8 cellular contexts compared by ENCODE assay signal in the genomic region with DNA sequence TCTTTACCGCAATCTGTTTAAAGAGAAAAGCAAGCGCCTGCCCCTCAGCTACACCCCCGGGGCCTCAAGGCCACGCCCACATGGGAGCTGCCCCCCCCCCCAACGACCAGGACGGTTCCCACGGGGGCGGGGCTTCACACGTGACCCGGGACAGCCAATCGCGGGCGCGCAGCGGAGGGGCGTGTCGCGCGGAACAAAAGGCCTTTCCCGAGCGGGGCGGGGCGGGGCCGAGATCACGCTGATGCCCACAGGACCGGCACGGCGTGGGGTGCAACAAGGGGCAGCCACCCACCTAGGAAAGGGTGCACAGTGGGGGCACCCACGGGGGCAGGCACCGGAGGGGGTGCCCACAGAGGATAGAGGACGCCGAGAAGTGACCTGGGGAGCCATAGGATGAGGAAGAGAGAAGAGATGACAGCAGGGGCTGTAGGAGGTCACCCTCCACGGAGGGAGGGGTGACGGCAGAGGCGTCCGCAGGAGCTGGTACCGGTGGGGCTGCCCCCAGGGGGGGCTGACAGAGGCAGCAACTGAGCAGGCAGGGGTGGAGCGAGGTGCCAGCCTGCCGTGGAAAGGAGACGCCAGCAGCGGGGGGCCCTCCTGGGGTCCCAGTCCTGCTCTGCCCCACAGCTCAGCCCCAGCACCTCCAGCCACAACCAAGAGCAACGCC. TPM values are rescaled to one million over a fixed set of nuclear protein-coding genes. Genes with fewer than 3 reads are reported as not detected.
DNase-seq lines count a peak whose midpoint lies in the region; ATAC-seq and TF ChIP-seq lines count a peak whose summit lies in the region.

No MANE protein-coding gene starts in this region.

- H3K4me1 ChIP-seq in endodermal cell (ENCODE audit: control insufficient read depth, insufficient read depth, low read length) = no peaks in the 10 kb centered on the region
- H3K4me1 ChIP-seq in mesodermal cell (ENCODE audit: control insufficient read depth, insufficient read depth, low read length, poor library complexity, severe bottlenecking) = peaks cover 4% of the 10 kb centered on the region

- H3K27ac Mint-ChIP-seq in endodermal cell = peak overlapping the region; percentile 68

- H3K27me3 ChIP-seq in BJ (ENCODE audit: control insufficient read depth, insufficient read depth, low read length) (no peaks in the 10 kb centered on the region), endodermal cell (ENCODE audit: control insufficient read depth, insufficient read depth, low read length, poor library complexity, severe bottlenecking) (no peaks in the 10 kb centered on the region)

- H3K4me3 ChIP-seq in BJ (ENCODE audit: low read depth, low read length) = peak overlapping the region; percentile 43
- H3K4me3 ChIP-seq in endodermal cell (ENCODE audit: low read length) = peak overlapping the region; percentile 81
- H3K4me3 ChIP-seq in mesodermal cell (ENCODE audit: extremely low read depth, insufficient read depth, low read length, poor library complexity, severe bottlenecking) = peak overlapping the region; percentile 53

- H3K9ac ChIP-seq in endodermal cell (ENCODE audit: extremely low read depth, low read length, poor library complexity, severe bottlenecking) = peak overlapping the region; percentile 30

- no peaks in the 10 kb centered on the region for H3K27me3 Mint-ChIP-seq in endodermal cell (ENCODE audit: insufficient read depth)

- peaks cover 16% of the 10 kb centered on the region for H3K36me3 Mint-ChIP-seq in endodermal cell (ENCODE audit: low read depth)

- peak; percentile 82 for ATAC-seq in GM19372 (IDR thresholded peaks at IDR 0.05; ENCODE audit: low read depth, unreplicated experiment)

- no peaks in the 10 kb centered on the region for H3K4me1 Mint-ChIP-seq in endodermal cell

- H3K36me3 ChIP-seq in BJ (ENCODE audit: control insufficient read depth, insufficient read depth, low read length) (peaks cover 13% of the 10 kb centered on the region), endodermal cell (ENCODE audit: control insufficient read depth, insufficient read depth, low read length) (peaks cover 5% of the 10 kb centered on the region), mesodermal cell (ENCODE audit: control insufficient read depth, insufficient read depth, low read length) (peaks cover 18% of the 10 kb centered on the region)

- peak overlapping the region; percentile 61 for H3K4me3 Mint-ChIP-seq in endodermal cell

- H3K9me3 Mint-ChIP-seq in endodermal cell = no peaks in the 10 kb centered on the region

- no peak for TF ChIP-seq CTCF in BJ (IDR thresholded peaks at IDR 0.05; ENCODE audit: insufficient read depth, low read depth, low read length)
- no peak for TF ChIP-seq CTCF in endodermal cell (conservative IDR thresholded peaks at IDR 0.05)

- POLR2A ChIA-PET in BJ (lab: Charles Lee) = no interaction called here

- WGBS in endodermal cell (ENCODE audit: insufficient coverage in 1 of 2, insufficient read length in 1 of 2), 2 experiments = 1 to 4% methylated on average over 22 to 41 of the region's 42 CpGs
- WGBS in mesodermal cell (ENCODE audit: insufficient coverage in 2 of 2), 2 experiments = 1 to 3% methylated on average over 29 to 31 of the region's 42 CpGs

- peak overlapping the region; percentile 91 for H3K27ac ChIP-seq in endodermal cell (ENCODE audit: low read depth, low read length)
- peak overlapping the region; percentile 59 for H3K27ac ChIP-seq in mesodermal cell (ENCODE audit: low read depth, low read length, severe bottlenecking)

- CTCF ChIA-PET in BJ (lab: Yijun Ruan, JAX) = interaction anchor here (0.6 to 1.8 kb wide), 3 partner anchors 19 to 45 kb away, joined by 3 to 6 read pairs (median 3); no protein-coding TSS in a partner anchor

- DNase-seq in BJ (ENCODE audit: low read depth) (peak; percentile 23), HPDE6-E6E7 (ENCODE audit: extremely low spot score) (peak; percentile 78), NOMO-1 (lab: John Stamatoyannopoulos, UW; ENCODE audit: unreplicated experiment in 2 of 2) (peak; percentile 77 to 88), endodermal cell (peak; percentile 96)
- DNase-seq in activated CD8-positive, alpha-beta memory T cell treated with anti-CD3 and anti-CD28 coated beads, Interleukin-2, amount 50 U/mL, for 24 hours (ENCODE audit: extremely low read depth) = peak; percentile 87
- DNase-seq in stimulated activated CD8-positive, alpha-beta memory T cell treated with anti-CD3 and anti-CD28 coated beads, Interleukin-12 subunit alpha, Interleukin-12 subunit beta, amount 100 ng/mL, for 4 hours (ENCODE audit: low read depth) = peak; percentile 91

- H3K9me3 ChIP-seq in endodermal cell (ENCODE audit: control insufficient read depth, low read length) = no peaks in the 10 kb centered on the region
- no peaks in the 10 kb centered on the region for H3K9me3 ChIP-seq in mesodermal cell (ENCODE audit: control insufficient read depth, low read length)

RNA-seq across cellular contexts. Expression of gene UNKL, which starts 6.2 kb away (rescaled TPM):
- 7.9 and 15.4 TPM in 2 replicates for polyA plus RNA-seq in BJ (2011; rRNA removed)
- polyA minus RNA-seq in BJ (2011; rRNA and poly(A)+ RNA removed) = 3.5 and 8.9 TPM in 2 replicates
- total RNA-seq in endodermal cell = 10 to 100 TPM; 46.4 to 48.3 TPM
- polyA plus RNA-seq in endodermal cell (2013, experiment 1 of 2) = 17.5 TPM
- 19.7 TPM for polyA plus RNA-seq in endodermal cell (2013, experiment 2 of 2)
- 14.2 TPM for polyA plus RNA-seq in mesodermal cell (2013, experiment 1 of 2)
- 13.9 TPM for polyA plus RNA-seq in mesodermal cell (2013, experiment 2 of 2)

RNA-seq across cellular contexts. Expression of gene UQCC4, which starts 12.2 kb away (rescaled TPM):
- 13.3 and 19.3 TPM in 2 replicates for polyA plus RNA-seq in BJ (2011; rRNA removed)
- 3.6 and 9.1 TPM in 2 replicates for polyA minus RNA-seq in BJ (2011; rRNA and poly(A)+ RNA removed)
- 10 to 100 TPM in 1 of 2 donors, 1 to 10 TPM in 1; 9.2 to 10.9 TPM for total RNA-seq in endodermal cell
- 17.1 TPM for polyA plus RNA-seq in endodermal cell (2013, experiment 1 of 2)
- polyA plus RNA-seq in endodermal cell (2013, experiment 2 of 2) = 13.9 TPM
- polyA plus RNA-seq in mesodermal cell (2013, experiment 1 of 2) = 13.8 TPM
- 11.5 TPM for polyA plus RNA-seq in mesodermal cell (2013, experiment 2 of 2)

RNA-seq across cellular contexts. Expression of gene PERCC1, which starts 22.6 kb away (rescaled TPM):
- not detected in 2 replicates for polyA plus RNA-seq in BJ (2011; rRNA removed)
- polyA minus RNA-seq in BJ (2011; rRNA and poly(A)+ RNA removed) = not detected in 2 replicates
- total RNA-seq in endodermal cell = under 1 TPM; 0.51 to 0.79 TPM
- polyA plus RNA-seq in endodermal cell (2013, experiment 1 of 2) = not detected
- polyA plus RNA-seq in endodermal cell (2013, experiment 2 of 2) = not detected
- not detected for polyA plus RNA-seq in mesodermal cell (2013, experiment 1 of 2)
- not detected for polyA plus RNA-seq in mesodermal cell (2013, experiment 2 of 2)

RNA-seq across cellular contexts. Expression of gene CCDC154, which starts 36.1 kb away (rescaled TPM):
- 0.04 and 0.23 TPM in 2 replicates for polyA plus RNA-seq in BJ (2011; rRNA removed)
- not detected in 2 replicates for polyA minus RNA-seq in BJ (2011; rRNA and poly(A)+ RNA removed)
- 1 to 10 TPM; 1.9 to 2.2 TPM for total RNA-seq in endodermal cell
- 2.2 TPM for polyA plus RNA-seq in endodermal cell (2013, experiment 1 of 2)
- 1.9 TPM for polyA plus RNA-seq in endodermal cell (2013, experiment 2 of 2)
- 0.77 TPM for polyA plus RNA-seq in mesodermal cell (2013, experiment 1 of 2)
- polyA plus RNA-seq in mesodermal cell (2013, experiment 2 of 2) = 0.81 TPM

RNA-seq across cellular contexts. Expression of gene GNPTG, which starts 56.6 kb away (rescaled TPM):
- polyA plus RNA-seq in BJ (2011; rRNA removed) = 74.1 and 113 TPM in 2 replicates
- 29.4 and 36.8 TPM in 2 replicates for polyA minus RNA-seq in BJ (2011; rRNA and poly(A)+ RNA removed)
- total RNA-seq in endodermal cell = 10 to 100 TPM; 34.0 to 38.4 TPM
- polyA plus RNA-seq in endodermal cell (2013, experiment 1 of 2) = 22.5 TPM
- 22.2 TPM for polyA plus RNA-seq in endodermal cell (2013, experiment 2 of 2)
- 26.0 TPM for polyA plus RNA-seq in mesodermal cell (2013, experiment 1 of 2)
- polyA plus RNA-seq in mesodermal cell (2013, experiment 2 of 2) = 24.5 TPM

Comparison
In these comparisons a context has a peak if more than half of its experiments do, and no peak if none do; other contexts are left out.
1. Peak in every context shown above with its lines: DNase-seq, ATAC-seq, H3K4me3 ChIP-seq and H3K27ac ChIP-seq.
2. DNase-seq: peak in every context shown above with its lines; median percentile 96 in endodermal cell; 91 in stimulated activated CD8-positive, alpha-beta memory T cell treated with anti-CD3 and anti-CD28 coated beads, Interleukin-12 subunit alpha, Interleukin-12 subunit beta, amount 100 ng/mL, for 4 hours; 87 in activated CD8-positive, alpha-beta memory T cell treated with anti-CD3 and anti-CD28 coated beads, Interleukin-2, amount 50 U/mL, for 24 hours; 82 in NOMO-1; 78 in HPDE6-E6E7; 23 in BJ.